ENCODE assay signal across 8 cellular contexts in genomic region chr19:41398042-41398403, GRCh38. TPM values are rescaled to one million over a fixed set of nuclear protein-coding genes. Genes with fewer than 3 reads are reported as not detected.
DNase-seq lines count a peak whose midpoint lies in the region; ATAC-seq and TF ChIP-seq lines count a peak whose summit lies in the region.

No MANE protein-coding gene starts in this region.

- H3K36me3 ChIP-seq in PC-9 (ENCODE audit: low read depth) (no peaks in the 10 kb centered on the region), ovary (no peaks in the 10 kb centered on the region)

- H3K27ac ChIP-seq in PC-9 (peak overlapping the region; percentile 79), ovary (peak overlapping the region; percentile 1 to 84)

- no peaks in the 10 kb centered on the region for H3K9me3 Mint-ChIP-seq in Calu3 (ENCODE audit: low read depth, unreplicated experiment)

- no peaks in the 10 kb centered on the region; the same call in 1 of the 2 replicates for H3F3A ChIP-seq in PC-9 (ENCODE audit: insufficient read depth, low read depth)

- H3K4me3 ChIP-seq in PC-9 (peak overlapping the region; percentile 100), epithelial cell of esophagus (ENCODE audit: low read length) (peak overlapping the region; percentile 95), ovary (peak overlapping the region; percentile 98)

- H3K9me3 ChIP-seq in PC-9 (ENCODE audit: insufficient read depth, low read depth) = no peaks in the 10 kb centered on the region
- H3K9me3 ChIP-seq in ovary = no peaks in the 10 kb centered on the region

- peak overlapping the region; percentile 95 for H2AFZ ChIP-seq in PC-9

- peaks cover 42% of the 10 kb centered on the region for H3K79me2 ChIP-seq in PC-9 (ENCODE audit: low read depth)

- H3K27me3 ChIP-seq in PC-9 (ENCODE audit: insufficient read depth, low read depth) (no peaks in the 10 kb centered on the region), ovary (no peaks in the 10 kb centered on the region)

- no peak for TF ChIP-seq EP300 in ovary (IDR thresholded peaks at IDR 0.05)

- peak overlapping the region; percentile 82 for H3K4me2 ChIP-seq in PC-9

- peaks cover 23% of the 10 kb centered on the region for H3K36me3 Mint-ChIP-seq in Calu3 (ENCODE audit: insufficient read depth, unreplicated experiment)

- peak overlapping the region; percentile 100 for H3K27ac Mint-ChIP-seq in Calu3 (ENCODE audit: unreplicated experiment)

- BruUV-seq in Calu3 (replicated peaks; lab: Mats Ljungman, UMichigan) = no TSS peak
- TSS peak; percentile 61 for BruUV-seq in PC-9 (replicated peaks; lab: Mats Ljungman, UMichigan)

- no peaks in the 10 kb centered on the region for H3K9me2 ChIP-seq in PC-9 (ENCODE audit: insufficient read depth)

- TF ChIP-seq POLR2A in ovary (IDR thresholded peaks at IDR 0.05) = no peak

- TF ChIP-seq CTCF in Calu3 (IDR thresholded peaks at IDR 0.05; ENCODE audit: unreplicated experiment) (no peak), PC-9 (conservative IDR thresholded peaks at IDR 0.05) (no peak), epithelial cell of esophagus (IDR thresholded peaks at IDR 0.05; ENCODE audit: insufficient read depth, low read depth, low read length, missing control alignments) (no peak), ovary (IDR thresholded peaks at IDR 0.05) (no peak)

- H3K27me3 Mint-ChIP-seq in Calu3 (ENCODE audit: unreplicated experiment) = no peaks in the 10 kb centered on the region

- no peak for DNase-seq in Calu3
- DNase-seq in PC-9 = no peak
- DNase-seq in epithelial cell of esophagus (ENCODE audit: low read depth) = no peak
- DNase-seq in ovary = no peak
- no peak for DNase-seq in DMS53 (lab: John Stamatoyannopoulos, UW)
- DNase-seq in NCI-H187 (lab: John Stamatoyannopoulos, UW) = no peak

- H4K20me1 ChIP-seq in PC-9 (ENCODE audit: insufficient read depth) = no peaks in the 10 kb centered on the region; the same call in none of the 2 replicates

- peak overlapping the region; percentile 99 for H3K4me3 Mint-ChIP-seq in Calu3 (ENCODE audit: low read depth, unreplicated experiment)

- intact Hi-C loops in Calu3 (cut with micrococcal nuclease; ENCODE audit: unreplicated experiment) = no loop called here
- intact Hi-C loops in PC-9 (cut with micrococcal nuclease; ENCODE audit: unreplicated experiment) = no loop called here
- intact Hi-C loops in ovary (cut with DNase I) = no loop called here

- no peak for ATAC-seq in HG02981 (IDR thresholded peaks at IDR 0.05; ENCODE audit: unreplicated experiment)
- no peak for ATAC-seq in GM18867 (IDR thresholded peaks at IDR 0.05; ENCODE audit: unreplicated experiment)

- H3K4me1 ChIP-seq in PC-9 (replicated peaks; ENCODE audit: insufficient read depth) (peaks cover 19% of the 10 kb centered on the region), ovary (ENCODE audit: insufficient read depth) (peaks cover 5% of the 10 kb centered on the region)

- CTCF ChIA-PET in Calu3 (lab: Charles Lee) = no interaction called here
- CTCF ChIA-PET in PC-9 (lab: Charles Lee) = no interaction called here

- 0 to 1% (median 0%) methylated on average over 5 of the region's 5 CpGs for WGBS in ovary, 3 donors

- H3K4me1 Mint-ChIP-seq in Calu3 (ENCODE audit: low read depth, unreplicated experiment) = peaks cover 34% of the 10 kb centered on the region

- POLR2A ChIA-PET in PC-9 (lab: Charles Lee; ENCODE audit: unreplicated experiment) = no interaction called here

RNA-seq across cellular contexts. Expression of gene BCKDHA, which starts 0.4 kb away (rescaled TPM):
- total RNA-seq in Calu3 (2022) (19.8 and 25.2 TPM in 2 replicates), PC-9 (2021) (26.3 and 28.4 TPM in 2 replicates), ovary (10 to 100 TPM; 14.3 to 31.6 (median 19.0) TPM)
- polyA plus RNA-seq in ovary = 10 to 100 TPM in 1 of 2 donors, 1 to 10 TPM in 1; 3.8 to 43.8 TPM

RNA-seq across cellular contexts. Expression of gene EXOSC5, which starts 0.9 kb away (rescaled TPM):
- total RNA-seq in Calu3 (2022) (44.7 and 49.5 TPM in 2 replicates), PC-9 (2021) (37.7 and 43.7 TPM in 2 replicates), ovary (10 to 100 TPM in 4 of 7 donors, 1 to 10 TPM in 3; 6.6 to 25.0 (median 13.8) TPM)
- polyA plus RNA-seq in ovary = 10 to 100 TPM in 1 of 2 donors, 1 to 10 TPM in 1; 1.5 to 24.6 TPM

RNA-seq across cellular contexts. Expression of gene TMEM91, which starts 21.7 kb away (rescaled TPM):
- total RNA-seq in Calu3 (2022) = 3.9 and 5.0 TPM in 2 replicates
- 21.9 and 31.0 TPM in 2 replicates for total RNA-seq in PC-9 (2021)
- total RNA-seq in ovary = 10 to 100 TPM in 3 of 7 donors, 1 to 10 TPM in 4; 6.5 to 22.3 (median 9.9) TPM
- polyA plus RNA-seq in ovary = 10 to 100 TPM in 1 of 2 donors, 1 to 10 TPM in 1; 6.2 to 16.1 TPM

RNA-seq across cellular contexts. Expression of gene B3GNT8, which starts 29.2 kb away (rescaled TPM):
- total RNA-seq in Calu3 (2022) (0.19 TPM in 1 of 2 replicates, not detected in the other), PC-9 (2021) (0.20 TPM in 1 of 2 replicates, not detected in the other), ovary (1 to 10 TPM in 4 of 7 donors, under 1 TPM in 3; 0.51 to 2.2 (median 1.2) TPM)
- polyA plus RNA-seq in ovary = 1 to 10 TPM in 1 of 2 donors, not detected in 1; 1.1 TPM

RNA-seq across cellular contexts. Expression of gene B9D2, which starts 34.1 kb away (rescaled TPM):
- total RNA-seq in Calu3 (2022) (6.4 and 8.5 TPM in 2 replicates), PC-9 (2021) (8.0 and 10.8 TPM in 2 replicates), ovary (1 to 10 TPM; 2.6 to 6.5 (median 4.7) TPM)
- polyA plus RNA-seq in ovary = 1 to 10 TPM in 1 of 2 donors, under 1 TPM in 1; 0.83 to 7.2 TPM
